Comparison of ENCODE assay signal across 2 cellular contexts in genomic region chr10:67612577-67613537, GRCh38.
TF ChIP-seq lines count a peak whose summit lies in the region.

No MANE protein-coding gene starts in this region.

TF ChIP-seq in GM23338, 12 proteins besides CTCF, POLR2A, EP300 and RAD21 (continued from another document):
- TF ChIP-seq ZNF462 (CRISPR knock-in tag; IDR thresholded peaks at IDR 0.05) (no peak), POLR2AphosphoS5 (IDR thresholded peaks at IDR 0.05; ENCODE audit: low read depth) (no peak)

TF ChIP-seq in GM12878, 131 proteins besides CTCF, POLR2A, EP300 and RAD21 (continued from another document and continues in another):
- TF ChIP-seq CEBPZ (IDR thresholded peaks at IDR 0.05; ENCODE audit: low read depth, low read length) (no peak), MEF2B (IDR thresholded peaks at IDR 0.05; ENCODE audit: partially characterized antibody, poor library complexity, severe bottlenecking) (peak; percentile 15), MAX (IDR thresholded peaks at IDR 0.05; ENCODE audit: low read depth, low read length) (no peak), ATF7 (IDR thresholded peaks at IDR 0.05; ENCODE audit: low read depth) (peak; percentile 65), BHLHE40 (IDR thresholded peaks at IDR 0.05; ENCODE audit: borderline replicate concordance in 1 of 2, low read depth in 2 of 2, low read length in 1 of 2) (peak in 1 of 2 experiments; percentile 45; a peak in 1 of 4 replicates), BMI1 (IDR thresholded peaks at IDR 0.05; ENCODE audit: borderline replicate concordance) (peak; percentile 70; the same call in 1 of the 2 replicates), DPF2 (IDR thresholded peaks at IDR 0.05) (peak; percentile 83), RELB (IDR thresholded peaks at IDR 0.05; ENCODE audit: low read depth) (peak; percentile 64), WRNIP1 (IDR thresholded peaks at IDR 0.05; ENCODE audit: borderline replicate concordance, low read depth, low read length) (no peak), ZNF24 (IDR thresholded peaks at IDR 0.05) (no peak), RELA (IDR thresholded peaks at IDR 0.05; ENCODE audit: borderline replicate concordance, partially characterized antibody) (no peak), IKZF2 (IDR thresholded peaks at IDR 0.05) (peak; percentile 81 to 85), HSF1 (IDR thresholded peaks at IDR 0.05; ENCODE audit: low read depth, low read length) (no peak), SUZ12 (IDR thresholded peaks at IDR 0.05; ENCODE audit: unreplicated experiment) (no peak), SMAD1 (IDR thresholded peaks at IDR 0.05; ENCODE audit: low read depth, partially characterized antibody) (no peak), CHD2 (IDR thresholded peaks at IDR 0.05; ENCODE audit: borderline replicate concordance, low read depth, low read length) (no peak), RAD51 (IDR thresholded peaks at IDR 0.05) (no peak), EED (IDR thresholded peaks at IDR 0.05; ENCODE audit: low read depth) (peak; percentile 25; the same call in 1 of the 2 replicates), ZNF274 (IDR thresholded peaks at IDR 0.05; ENCODE audit: insufficient read depth, insufficient read length) (no peak), ZNF217 (IDR thresholded peaks at IDR 0.05) (peak; percentile 64; the same call in 1 of the 2 replicates), ELK1 (IDR thresholded peaks at IDR 0.05; ENCODE audit: low read depth, low read length) (no peak), SKIL (IDR thresholded peaks at IDR 0.05; ENCODE audit: low read depth, poor library complexity, severe bottlenecking) (peak; percentile 50), CEBPB (IDR thresholded peaks at IDR 0.05; ENCODE audit: borderline replicate concordance in 1 of 2, low read depth in 2 of 2, low read length in 2 of 2) (no peak), SUPT20H (IDR thresholded peaks at IDR 0.05; ENCODE audit: borderline replicate concordance, control insufficient read depth, low read depth, low read length) (no peak), PAX5 (IDR thresholded peaks at IDR 0.05; ENCODE audit: borderline replicate concordance, low read depth, low read length) (0 out of 2 replicates have a peak, but pooled peaks have one; percentile 25), USF2 (IDR thresholded peaks at IDR 0.05; ENCODE audit: borderline replicate concordance, low read depth, low read length) (no peak), SIX5 (IDR thresholded peaks at IDR 0.05; ENCODE audit: low read depth, low read length, severe bottlenecking) (no peak), NBN (IDR thresholded peaks at IDR 0.05) (peak; percentile 72), JUNB (IDR thresholded peaks at IDR 0.05) (peak; percentile 50), SREBF2 (IDR thresholded peaks at IDR 0.05; ENCODE audit: low read length) (no peak), SMARCA5 (IDR thresholded peaks at IDR 0.05) (0 out of 2 replicates have a peak, but pooled peaks have one; percentile 12), KLF5 (IDR thresholded peaks at IDR 0.05; ENCODE audit: partially characterized antibody) (no peak), BCL11A (IDR thresholded peaks at IDR 0.05; ENCODE audit: low read depth, low read length) (peak; percentile 56), NR2F1 (conservative IDR thresholded peaks at IDR 0.05) (peak; percentile 73), LARP7 (IDR thresholded peaks at IDR 0.05) (no peak), MLLT1 (IDR thresholded peaks at IDR 0.05) (peak; percentile 77), IKZF1 (conservative IDR thresholded peaks at IDR 0.05) (peak; percentile 70), IRF4 (IDR thresholded peaks at IDR 0.05; ENCODE audit: low read depth, low read length) (peak; percentile 43; the same call in 1 of the 2 replicates), SREBF1 (IDR thresholded peaks at IDR 0.05; ENCODE audit: low read length) (no peak), RFX5 (IDR thresholded peaks at IDR 0.05; ENCODE audit: low read depth, low read length) (no peak), ZBED1 (IDR thresholded peaks at IDR 0.05; ENCODE audit: borderline replicate concordance) (no peak), GABPA (IDR thresholded peaks at IDR 0.05; ENCODE audit: low read depth) (no peak), PRDM15 (CRISPR knock-in tag; IDR thresholded peaks at IDR 0.05) (no peak)
